1 cellular context compared by ENCODE assay signal in the genomic region with DNA sequence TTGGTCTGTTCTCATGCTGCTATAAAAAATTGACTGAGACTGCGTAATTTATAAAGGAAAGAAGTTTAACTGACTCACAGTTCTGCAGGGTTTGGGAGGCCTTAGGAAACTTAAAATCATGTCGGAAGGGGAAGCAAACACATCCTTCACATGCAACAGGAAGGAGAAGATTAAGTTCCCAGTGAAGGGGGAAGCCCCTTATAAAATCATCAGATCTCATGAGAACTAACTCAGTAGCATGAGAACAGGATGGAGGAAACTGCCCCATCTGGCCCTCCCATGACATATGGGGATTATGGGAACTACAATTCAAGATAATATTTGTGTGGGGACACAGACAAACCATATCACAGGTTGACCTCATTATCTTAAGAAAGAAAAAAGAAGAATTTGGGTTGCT.
TF ChIP-seq lines count a peak whose summit lies in the region.

No MANE protein-coding gene starts in this region.

TF ChIP-seq in GM23338, 12 proteins besides CTCF, POLR2A, EP300 and RAD21 (continued from another document):
- TF ChIP-seq CREB1 (CRISPR knock-in tag; IDR thresholded peaks at IDR 0.05; ENCODE audit: low read depth) (no peak), ZNF331 (CRISPR knock-in tag; IDR thresholded peaks at IDR 0.05; ENCODE audit: low read depth) (no peak), POLR2AphosphoS5 (IDR thresholded peaks at IDR 0.05; ENCODE audit: low read depth) (no peak), STAT1 (IDR thresholded peaks at IDR 0.05; ENCODE audit: unreplicated experiment) (no peak), JUNB (IDR thresholded peaks at IDR 0.05; ENCODE audit: unreplicated experiment) (no peak), EZH2 (IDR thresholded peaks at IDR 0.05; ENCODE audit: low read depth, unreplicated experiment) (no peak), NANOG (IDR thresholded peaks at IDR 0.05; ENCODE audit: borderline replicate concordance) (no peak)
- TF ChIP-seq, protein P1, sequence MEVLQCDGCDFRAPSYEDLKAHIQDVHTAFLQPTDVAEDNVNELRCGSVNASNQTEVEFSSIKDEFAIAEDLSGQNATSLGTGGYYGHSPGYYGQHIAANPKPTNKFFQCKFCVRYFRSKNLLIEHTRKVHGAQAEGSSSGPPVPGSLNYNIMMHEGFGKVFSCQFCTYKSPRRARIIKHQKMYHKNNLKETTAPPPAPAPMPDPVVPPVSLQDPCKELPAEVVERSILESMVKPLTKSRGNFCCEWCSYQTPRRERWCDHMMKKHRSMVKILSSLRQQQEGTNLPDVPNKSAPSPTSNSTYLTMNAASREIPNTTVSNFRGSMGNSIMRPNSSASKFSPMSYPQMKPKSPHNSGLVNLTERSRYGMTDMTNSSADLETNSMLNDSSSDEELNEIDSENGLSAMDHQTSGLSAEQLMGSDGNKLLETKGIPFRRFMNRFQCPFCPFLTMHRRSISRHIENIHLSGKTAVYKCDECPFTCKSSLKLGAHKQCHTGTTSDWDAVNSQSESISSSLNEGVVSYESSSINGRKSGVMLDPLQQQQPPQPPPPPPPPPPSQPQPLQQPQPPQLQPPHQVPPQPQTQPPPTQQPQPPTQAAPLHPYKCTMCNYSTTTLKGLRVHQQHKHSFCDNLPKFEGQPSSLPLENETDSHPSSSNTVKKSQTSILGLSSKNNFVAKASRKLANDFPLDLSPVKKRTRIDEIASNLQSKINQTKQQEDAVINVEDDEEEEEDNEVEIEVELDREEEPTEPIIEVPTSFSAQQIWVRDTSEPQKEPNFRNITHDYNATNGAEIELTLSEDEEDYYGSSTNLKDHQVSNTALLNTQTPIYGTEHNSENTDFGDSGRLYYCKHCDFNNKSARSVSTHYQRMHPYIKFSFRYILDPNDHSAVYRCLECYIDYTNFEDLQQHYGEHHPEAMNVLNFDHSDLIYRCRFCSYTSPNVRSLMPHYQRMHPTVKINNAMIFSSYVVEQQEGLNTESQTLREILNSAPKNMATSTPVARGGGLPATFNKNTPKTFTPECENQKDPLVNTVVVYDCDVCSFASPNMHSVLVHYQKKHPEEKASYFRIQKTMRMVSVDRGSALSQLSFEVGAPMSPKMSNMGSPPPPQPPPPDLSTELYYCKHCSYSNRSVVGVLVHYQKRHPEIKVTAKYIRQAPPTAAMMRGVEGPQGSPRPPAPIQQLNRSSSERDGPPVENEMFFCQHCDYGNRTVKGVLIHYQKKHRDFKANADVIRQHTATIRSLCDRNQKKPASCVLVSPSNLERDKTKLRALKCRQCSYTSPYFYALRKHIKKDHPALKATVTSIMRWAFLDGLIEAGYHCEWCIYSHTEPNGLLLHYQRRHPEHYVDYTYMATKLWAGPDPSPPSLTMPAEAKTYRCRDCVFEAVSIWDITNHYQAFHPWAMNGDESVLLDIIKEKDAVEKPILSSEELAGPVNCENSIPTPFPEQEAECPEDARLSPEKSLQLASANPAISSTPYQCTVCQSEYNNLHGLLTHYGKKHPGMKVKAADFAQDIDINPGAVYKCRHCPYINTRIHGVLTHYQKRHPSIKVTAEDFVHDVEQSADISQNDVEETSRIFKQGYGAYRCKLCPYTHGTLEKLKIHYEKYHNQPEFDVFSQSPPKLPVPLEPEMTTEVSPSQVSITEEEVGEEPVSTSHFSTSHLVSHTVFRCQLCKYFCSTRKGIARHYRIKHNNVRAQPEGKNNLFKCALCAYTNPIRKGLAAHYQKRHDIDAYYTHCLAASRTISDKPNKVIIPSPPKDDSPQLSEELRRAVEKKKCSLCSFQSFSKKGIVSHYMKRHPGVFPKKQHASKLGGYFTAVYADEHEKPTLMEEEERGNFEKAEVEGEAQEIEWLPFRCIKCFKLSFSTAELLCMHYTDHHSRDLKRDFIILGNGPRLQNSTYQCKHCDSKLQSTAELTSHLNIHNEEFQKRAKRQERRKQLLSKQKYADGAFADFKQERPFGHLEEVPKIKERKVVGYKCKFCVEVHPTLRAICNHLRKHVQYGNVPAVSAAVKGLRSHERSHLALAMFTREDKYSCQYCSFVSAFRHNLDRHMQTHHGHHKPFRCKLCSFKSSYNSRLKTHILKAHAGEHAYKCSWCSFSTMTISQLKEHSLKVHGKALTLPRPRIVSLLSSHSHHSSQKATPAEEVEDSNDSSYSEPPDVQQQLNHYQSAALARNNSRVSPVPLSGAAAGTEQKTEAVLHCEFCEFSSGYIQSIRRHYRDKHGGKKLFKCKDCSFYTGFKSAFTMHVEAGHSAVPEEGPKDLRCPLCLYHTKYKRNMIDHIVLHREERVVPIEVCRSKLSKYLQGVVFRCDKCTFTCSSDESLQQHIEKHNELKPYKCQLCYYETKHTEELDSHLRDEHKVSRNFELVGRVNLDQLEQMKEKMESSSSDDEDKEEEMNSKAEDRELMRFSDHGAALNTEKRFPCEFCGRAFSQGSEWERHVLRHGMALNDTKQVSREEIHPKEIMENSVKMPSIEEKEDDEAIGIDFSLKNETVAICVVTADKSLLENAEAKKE (CRISPR knock-in tag; IDR thresholded peaks at IDR 0.05) = no peak
TF ChIP-seq in GM23338: peak in this region for 0.
